Comparison of ENCODE assay signal across 1 cellular context in genomic region chr7:143389316-143390097, GRCh38.
TF ChIP-seq lines count a peak whose summit lies in the region.

No MANE protein-coding gene starts in this region.

TF ChIP-seq in K562, 482 proteins besides CTCF, POLR2A, EP300 and RAD21 (continued from another document):
- no peak for TF ChIP-seq ID3 (CRISPR knock-in tag; IDR thresholded peaks at IDR 0.05)
- no peak for TF ChIP-seq ID3 (tag; IDR thresholded peaks at IDR 0.05)
- no peak for TF ChIP-seq CREB3L1 (IDR thresholded peaks at IDR 0.05; ENCODE audit: borderline replicate concordance, low read depth)
- no peak for TF ChIP-seq ZBTB49 (CRISPR knock-in tag; IDR thresholded peaks at IDR 0.05; ENCODE audit: borderline replicate concordance)
- TF ChIP-seq ETV1 (tag; conservative IDR thresholded peaks at IDR 0.05; ENCODE audit: low read depth) = no peak
- no peak for TF ChIP-seq RBM15 (IDR thresholded peaks at IDR 0.05; ENCODE audit: insufficient read depth, low read length)
- TF ChIP-seq GATAD2A (IDR thresholded peaks at IDR 0.05) = no peak
- no peak for TF ChIP-seq EGR1 (conservative IDR thresholded peaks at IDR 0.05)
- TF ChIP-seq CHD7 (IDR thresholded peaks at IDR 0.05; ENCODE audit: low read depth, low read length) = peak; percentile 1
- no peak for TF ChIP-seq SNRNP70 (optimal IDR thresholded peaks at IDR 0.05; ENCODE audit: low read depth, low read length)
- no peak for TF ChIP-seq KLF1 (tag; IDR thresholded peaks at IDR 0.05)
